ENCODE assay signal across 1 cellular context in genomic region chr16:6541262-6541661, GRCh38.
TF ChIP-seq lines count a peak whose summit lies in the region.

No MANE protein-coding gene starts in this region.

TF ChIP-seq in H1, 55 proteins besides CTCF, POLR2A, EP300 and RAD21 (continued from another document):
- TF ChIP-seq CHD7 (IDR thresholded peaks at IDR 0.05; ENCODE audit: insufficient replicate concordance, low read length) (no peak), YY1 (IDR thresholded peaks at IDR 0.05; ENCODE audit: low read depth, low read length) (no peak), SAP30 (IDR thresholded peaks at IDR 0.05; ENCODE audit: insufficient read depth, insufficient replicate concordance, low read length) (no peak), EGR1 (IDR thresholded peaks at IDR 0.05; ENCODE audit: borderline replicate concordance, low read depth, low read length) (no peak), TAF7 (optimal IDR thresholded peaks at IDR 0.05; ENCODE audit: borderline replicate concordance, low read depth, low read length) (no peak), TCF12 (IDR thresholded peaks at IDR 0.05; ENCODE audit: low read depth, low read length) (no peak), RFX5 (IDR thresholded peaks at IDR 0.05; ENCODE audit: borderline replicate concordance, low read depth, low read length) (no peak), ASH2L (IDR thresholded peaks at IDR 0.05; ENCODE audit: low read length) (no peak), SIN3A (conservative IDR thresholded peaks at IDR 0.05 in 1 of 2, IDR thresholded peaks at IDR 0.05 in 1 of 2; ENCODE audit: low read depth in 1 of 2, low read length in 2 of 2) (no peak), SP2 (IDR thresholded peaks at IDR 0.05; ENCODE audit: low read length) (no peak), PHF8 (conservative IDR thresholded peaks at IDR 0.05; ENCODE audit: low read depth, low read length) (no peak), ZNF274 (IDR thresholded peaks at IDR 0.05; ENCODE audit: borderline replicate concordance, extremely low read depth, low read length) (no peak), MAFK (IDR thresholded peaks at IDR 0.05; ENCODE audit: low read depth, low read length) (no peak), BRCA1 (IDR thresholded peaks at IDR 0.05; ENCODE audit: low read depth, low read length) (no peak), SRF (IDR thresholded peaks at IDR 0.05; ENCODE audit: low read depth, low read length) (no peak), ATF3 (IDR thresholded peaks at IDR 0.05; ENCODE audit: insufficient read depth, low read depth, low read length) (no peak)
